ENCODE assay signal across 8 cellular contexts in the genomic region with DNA sequence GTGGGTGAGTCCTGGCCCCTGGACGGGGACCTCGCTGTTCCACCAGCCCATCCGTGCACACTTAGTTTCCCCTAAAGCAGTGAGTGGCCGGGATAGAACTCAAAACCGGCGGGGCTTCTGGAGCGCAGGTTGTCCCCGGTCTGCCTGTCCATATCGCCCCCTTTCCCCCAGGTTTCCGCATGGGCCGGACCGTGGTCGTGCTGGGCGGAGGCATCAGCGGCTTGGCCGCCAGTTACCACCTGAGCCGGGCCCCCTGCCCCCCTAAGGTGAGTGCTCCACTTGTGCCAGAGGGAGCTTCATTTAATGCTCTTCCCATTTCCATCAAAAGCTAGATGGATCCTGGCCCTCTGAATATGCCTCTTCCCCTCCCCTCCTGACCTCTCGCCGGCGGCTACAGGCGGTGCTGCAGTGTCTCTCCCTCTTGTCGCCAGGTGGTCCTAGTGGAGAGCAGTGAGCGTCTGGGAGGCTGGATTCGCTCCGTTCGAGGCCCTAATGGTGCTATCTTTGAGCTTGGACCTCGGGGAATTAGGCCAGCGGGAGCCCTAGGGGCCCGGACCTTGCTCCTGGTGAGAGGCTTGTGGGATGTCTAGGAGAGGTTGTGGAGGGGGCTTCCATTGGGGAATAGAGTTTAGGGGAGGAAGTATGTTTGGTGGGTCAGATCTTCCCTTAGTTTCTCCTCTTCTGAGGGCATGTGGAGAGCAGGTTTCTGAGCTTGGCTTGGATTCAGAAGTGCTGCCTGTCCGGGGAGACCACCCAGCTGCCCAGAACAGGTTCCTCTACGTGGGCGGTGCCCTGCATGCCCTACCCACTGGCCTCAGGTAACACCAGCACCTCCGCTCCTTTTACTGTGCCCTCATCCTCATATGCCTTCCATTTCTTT. TPM values are rescaled to one million over a fixed set of nuclear protein-coding genes. Genes with fewer than 3 reads are reported as not detected.
A peak's percentile ranks its signal among the peaks of the same experiment; 100 is the strongest.
DNase-seq lines count a peak whose midpoint lies in the region; ATAC-seq lines count a peak whose summit lies in the region.

No MANE protein-coding gene starts in this region.

- H3K9ac ChIP-seq in stomach smooth muscle (ENCODE audit: low read length in 2 of 2), result peak overlapping the region; percentile 87 to 95

- ATAC-seq in GM19467 (IDR thresholded peaks at IDR 0.05; ENCODE audit: unreplicated experiment), result no peak
- no peak for ATAC-seq in GM18502 (IDR thresholded peaks at IDR 0.05; ENCODE audit: poor library complexity, unreplicated experiment)

- H3K27ac ChIP-seq in angular gyrus (ENCODE audit: low read depth, low read length), result peak overlapping the region; percentile 7
- H3K27ac ChIP-seq in stomach smooth muscle (ENCODE audit: low read length), result peak overlapping the region; percentile 89

- peak overlapping the region; percentile 97 for H3K27ac Mint-ChIP-seq in activated CD4-positive, alpha-beta T cell treated with anti-CD3 and anti-CD28 coated beads, Interleukin-2, amount 10 ng/mL, durations not matched to agents 7 days and 5 days

- CTCF ChIA-PET in activated CD4-positive, alpha-beta T cell treated with anti-CD3 and anti-CD28 coated beads, Interleukin-2, amount 10 ng/mL, durations not matched to agents 7 days and 5 days (lab: Charles Lee), result interaction anchor here (0.6 to 4.7 kb wide), 22 partner anchors 9 to 233 kb away, joined by 3 to 30 read pairs (median 6); a partner anchor contains a TSS

- no peaks in the 10 kb centered on the region for H3K9me3 Mint-ChIP-seq in activated CD4-positive, alpha-beta T cell treated with anti-CD3 and anti-CD28 coated beads, Interleukin-2, amount 10 ng/mL, durations not matched to agents 7 days and 5 days

- H3K27me3 ChIP-seq in stomach smooth muscle (ENCODE audit: control insufficient read depth in 1 of 2, insufficient read depth in 2 of 2, low read length in 2 of 2), result no peaks in the 10 kb centered on the region

- peaks cover 27 to 49% of the 10 kb centered on the region in 2 donors for H3K36me3 ChIP-seq in stomach smooth muscle (ENCODE audit: control insufficient read depth in 2 of 2, insufficient read depth in 2 of 2, low read length in 2 of 2)

- H3K4me1 Mint-ChIP-seq in activated CD4-positive, alpha-beta T cell treated with anti-CD3 and anti-CD28 coated beads, Interleukin-2, amount 10 ng/mL, durations not matched to agents 7 days and 5 days, result peaks cover 42% of the 10 kb centered on the region

- POLR2A ChIA-PET in activated CD4-positive, alpha-beta T cell treated with anti-CD3 and anti-CD28 coated beads, Interleukin-2, amount 10 ng/mL, durations not matched to agents 7 days and 5 days (lab: Charles Lee), result interaction anchor here (0.5 to 1.3 kb wide), 2 partner anchors 16 to 147 kb away, joined by 3 to 6 read pairs; no protein-coding TSS in a partner anchor

- no peaks in the 10 kb centered on the region for H3K9me3 ChIP-seq in stomach smooth muscle (ENCODE audit: control insufficient read depth in 2 of 2, low read length in 2 of 2)

- H3K4me3 ChIP-seq in stomach smooth muscle (ENCODE audit: low read length in 2 of 2), result peak overlapping the region; percentile 92 to 95

- H3K4me3 Mint-ChIP-seq in activated CD4-positive, alpha-beta T cell treated with anti-CD3 and anti-CD28 coated beads, Interleukin-2, amount 10 ng/mL, durations not matched to agents 7 days and 5 days, result peak overlapping the region; percentile 85

- no peaks in the 10 kb centered on the region for H3K27me3 Mint-ChIP-seq in activated CD4-positive, alpha-beta T cell treated with anti-CD3 and anti-CD28 coated beads, Interleukin-2, amount 10 ng/mL, durations not matched to agents 7 days and 5 days

- no peak for DNase-seq in activated CD4-positive, alpha-beta T cell treated with anti-CD3 and anti-CD28 coated beads, Interleukin-2, amount 10 ng/mL, durations not matched to agents 7 days and 5 days
- no peak for DNase-seq in activated CD4-positive, alpha-beta T cell treated with anti-CD3 and anti-CD28 coated beads for 4 hours
- DNase-seq in LoVo (ENCODE audit: low spot score) (peak; percentile 17), iPS-NIHi7 (ENCODE audit: extremely low spot score) (peak; percentile 35)

- peaks cover 31% of the 10 kb centered on the region for H3K4me1 ChIP-seq in stomach smooth muscle (ENCODE audit: control insufficient read depth, insufficient read depth, low read length)

- peaks cover 30% of the 10 kb centered on the region for H3K36me3 Mint-ChIP-seq in activated CD4-positive, alpha-beta T cell treated with anti-CD3 and anti-CD28 coated beads, Interleukin-2, amount 10 ng/mL, durations not matched to agents 7 days and 5 days (ENCODE audit: low read depth)

RNA-seq across cellular contexts. Expression of a gene that starts 0.7 kb away (rescaled TPM):
- 10 to 100 TPM; 33.6 to 40.7 TPM for total RNA-seq in activated CD4-positive, alpha-beta T cell treated with anti-CD3 and anti-CD28 coated beads, Interleukin-2, amount 10 ng/mL, durations not matched to agents 7 days and 5 days

RNA-seq across cellular contexts. Expression of a gene that starts 7.6 kb away (rescaled TPM):
- 10 to 100 TPM; 34.7 to 40.2 TPM for total RNA-seq in activated CD4-positive, alpha-beta T cell treated with anti-CD3 and anti-CD28 coated beads, Interleukin-2, amount 10 ng/mL, durations not matched to agents 7 days and 5 days

RNA-seq across cellular contexts. Expression of a gene that starts 10.4 kb away (rescaled TPM):
- total RNA-seq in activated CD4-positive, alpha-beta T cell treated with anti-CD3 and anti-CD28 coated beads, Interleukin-2, amount 10 ng/mL, durations not matched to agents 7 days and 5 days, result 10 to 100 TPM; 43.1 to 48.6 TPM

RNA-seq across cellular contexts. Expression of a gene that starts 13.1 kb away (rescaled TPM):
- total RNA-seq in activated CD4-positive, alpha-beta T cell treated with anti-CD3 and anti-CD28 coated beads, Interleukin-2, amount 10 ng/mL, durations not matched to agents 7 days and 5 days, result 100 to 1,000 TPM; 115 to 120 TPM

RNA-seq across cellular contexts. Expression of a gene that starts 31.9 kb away (rescaled TPM):
- 1 to 10 TPM in 1 of 2 experiments, under 1 TPM in 1; 0.31 to 1.3 TPM for total RNA-seq in activated CD4-positive, alpha-beta T cell treated with anti-CD3 and anti-CD28 coated beads, Interleukin-2, amount 10 ng/mL, durations not matched to agents 7 days and 5 days

Comparison
In these comparisons a context has a peak if more than half of its experiments do, and no peak if none do; other contexts are left out.
1. DNase-seq: peak in LoVo (single experiment) and iPS-NIHi7 (single experiment); none in activated CD4-positive, alpha-beta T cell treated with anti-CD3 and anti-CD28 coated beads, Interleukin-2, amount 10 ng/mL, durations not matched to agents 7 days and 5 days (single experiment) and activated CD4-positive, alpha-beta T cell treated with anti-CD3 and anti-CD28 coated beads for 4 hours (0 of 2).